Comparison of ENCODE assay signal across 15 cellular contexts in the genomic region with DNA sequence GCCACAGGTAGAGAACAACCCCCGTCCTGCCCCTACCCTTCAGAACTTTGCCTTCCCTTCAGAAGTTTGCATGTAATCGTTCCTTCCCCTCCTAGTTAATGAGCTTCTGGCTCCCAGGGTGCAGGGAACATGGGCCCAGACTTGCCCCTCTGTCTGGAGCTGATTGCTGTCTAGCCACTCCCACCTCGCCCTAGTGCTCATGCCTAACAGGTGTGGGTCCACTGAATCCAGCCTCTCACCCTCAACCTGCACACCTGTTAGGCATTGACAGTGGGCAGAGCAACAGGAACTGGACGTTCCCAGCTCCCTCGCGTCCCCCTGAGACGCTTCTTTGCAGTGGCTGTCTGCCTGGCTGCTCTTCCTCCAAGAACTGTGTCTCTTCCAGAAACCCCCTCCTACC. TPM values are rescaled to one million over a fixed set of nuclear protein-coding genes. Genes with fewer than 3 reads are reported as not detected.
DNase-seq lines count a peak whose midpoint lies in the region; ATAC-seq and TF ChIP-seq lines count a peak whose summit lies in the region.
"Had no signal": no experiment of that assay in that cellular context is flagged by ENCODE, and none has a peak within 500 bp of the region (broad histone marks: within the 10 kb centered on the region; RNA-seq: fewer than 3 reads in every experiment).

No MANE protein-coding gene starts in this region.

- in situ Hi-C loops in GM13977 (cut with MboI; ENCODE audit: low pct_unique_long_range_greater_than_20kb, low sequenced_read_pairs, unreplicated experiment), result no loop called here

- H3K27ac ChIP-seq in Peyer's patch, result peak overlapping the region in 3 of 4 donors; percentile 19 to 45 (median 43)
- H3K27ac ChIP-seq: C4-2B had no signal

- no peak overlapping the region for H3K4me3 ChIP-seq in Peyer's patch

- no peaks in the 10 kb centered on the region for H3K27me3 ChIP-seq in Peyer's patch

- peaks cover 0 to 9% (median 0%) of the 10 kb centered on the region in 4 donors for H3K4me1 ChIP-seq in Peyer's patch

- no peaks in the 10 kb centered on the region for H3K36me3 ChIP-seq in Peyer's patch

- DNase-seq in NCI-H748 (lab: John Stamatoyannopoulos, UW; ENCODE audit: unreplicated experiment), result peak; percentile 25
- DNase-seq in NCI-H748 treated with DMSO at 0.1 percent for 48 hours (lab: John Stamatoyannopoulos, UW), result no peak
- peak in 2 of 3 donors; percentile 66 to 68 for DNase-seq in Peyer's patch
- DNase-seq in left colon, result peak; percentile 49 to 72
- DNase-seq in ureter (ENCODE audit: low spot score), result peak; percentile 65
- DNase-seq in GM13977 (ENCODE audit: low spot score), result no peak
- DNase-seq in anterior cingulate cortex (lab: John Stamatoyannopoulos, UW), result no peak
- DNase-seq: COR-L47, DMS79 treated with DMSO at 0.1 percent for 48 hours, KG1, NCI-H1092, NCI-H1930, SIG-M5 had no signal

- TF ChIP-seq CTCF in Peyer's patch (IDR thresholded peaks at IDR 0.05), result no peak
- TF ChIP-seq CTCF in GM13977 (IDR thresholded peaks at IDR 0.05; ENCODE audit: extremely low read depth, insufficient read depth, missing control alignments), result no peak

- intact Hi-C loops in left colon (cut with DNase I, micrococcal nuclease), result no loop called here

- peak in 1 of 2 donors; percentile 12 for TF ChIP-seq POLR2A in Peyer's patch (IDR thresholded peaks at IDR 0.05)

- no peaks in the 10 kb centered on the region for H3K9me3 ChIP-seq in Peyer's patch

- ATAC-seq in left colon (peak; percentile 71), HG02610 (IDR thresholded peaks at IDR 0.05; ENCODE audit: unreplicated experiment) (no peak)

RNA-seq across cellular contexts. Expression of a gene that starts 40.2 kb away (rescaled TPM):
- 1 to 10 TPM; 4.6 to 8.6 (median 7.9) TPM for total RNA-seq in Peyer's patch
- 1 to 10 TPM; 3.2 to 4.0 TPM for total RNA-seq in left colon
- total RNA-seq in ureter, result 152 TPM

Comparison
In these comparisons a context has a peak if more than half of its experiments do, and no peak if none do; other contexts are left out.
1. DNase-seq: peak in NCI-H748 (single experiment), Peyer's patch (2 of 3), left colon (2 of 2) and ureter (single experiment); none in NCI-H748 treated with DMSO at 0.1 percent for 48 hours (single experiment), GM13977 (single experiment) and anterior cingulate cortex (0 of 58).
2. RNA of a gene that starts 40.2 kb away (total RNA-seq): 152 TPM in ureter (single experiment); 4.6 to 8.6 TPM in Peyer's patch and 3.2 to 4.0 TPM in left colon; every median in the first group is over 10 times any median in the second.